10 cellular contexts compared by ENCODE assay signal in genomic region chr9:121289554-121290370, GRCh38. TPM values are rescaled to one million over a fixed set of nuclear protein-coding genes. Genes with fewer than 3 reads are reported as not detected.
DNase-seq lines count a peak whose midpoint lies in the region; TF ChIP-seq lines count a peak whose summit lies in the region.
"Had no signal": no experiment of that assay in that cellular context is flagged by ENCODE, and none has a peak within 500 bp of the region (broad histone marks: within the 10 kb centered on the region; RNA-seq: fewer than 3 reads in every experiment).

No MANE protein-coding gene starts in this region.

- H3K27ac ChIP-seq in transverse colon: peak overlapping the region; percentile 95 to 98 (median 96)

- H3K4me3 ChIP-seq in transverse colon: no peak overlapping the region

- in situ Hi-C loops in transverse colon (cut with MboI; ENCODE audit: low pct_ligation_motif_present in 1 of 4, low pct_unique_long_range_greater_than_20kb in 1 of 4, low sequenced_read_pairs in 3 of 4): no loop called here

- TF ChIP-seq CTCF in chondrocyte (IDR thresholded peaks at IDR 0.05) (no peak), mesothelial cell of epicardium (IDR thresholded peaks at IDR 0.05; ENCODE audit: unreplicated experiment) (no peak), transverse colon (IDR thresholded peaks at IDR 0.05) (no peak), GM10266 (IDR thresholded peaks at IDR 0.05; ENCODE audit: control insufficient read depth, insufficient read depth, low read depth, missing control alignments) (no peak)

- peaks cover 54% of the 10 kb centered on the region for H3K4me1 Mint-ChIP-seq in chondrocyte (ENCODE audit: low read depth)
- peaks cover 47% of the 10 kb centered on the region for H3K4me1 Mint-ChIP-seq in mesothelial cell of epicardium

- H3K27me3 Mint-ChIP-seq in chondrocyte (ENCODE audit: low read depth) (no peaks in the 10 kb centered on the region), mesothelial cell of epicardium (ENCODE audit: low read depth) (no peaks in the 10 kb centered on the region)

- peak; percentile 41 for DNase-seq in SIG-M5 treated with dmso at 0.1 percent for 504 hours (lab: John Stamatoyannopoulos, UW; ENCODE audit: unreplicated experiment)
- DNase-seq in SIG-M5 (lab: John Stamatoyannopoulos, UW): no peak
- no peak for DNase-seq in chondrocyte (ENCODE audit: low spot score)
- DNase-seq in mesothelial cell of epicardium (ENCODE audit: low spot score in 2 of 2, unreplicated experiment in 2 of 2): no peak
- no peak for DNase-seq in transverse colon
- DNase-seq in KG1 (lab: John Stamatoyannopoulos, UW): no peak
- no peak for DNase-seq in GM10266 (ENCODE audit: extremely low spot score)
- no peak for DNase-seq in dedifferentiated amniotic fluid mesenchymal stem cell (ENCODE audit: extremely low spot score)
- DNase-seq: PC-3; stimulated activated CD4-positive, alpha-beta T cell treated with anti-CD3 and anti-CD28 coated beads, Interleukin-15, amount 100 ng/mL, for 24 hours had no signal

- TF ChIP-seq POLR2A in transverse colon (IDR thresholded peaks at IDR 0.05): no peak

- H3K4me1 ChIP-seq in transverse colon: peaks cover 67 to 85% (median 79%) of the 10 kb centered on the region in 4 donors

- H3K36me3 ChIP-seq in transverse colon: no peaks in the 10 kb centered on the region

- intact Hi-C loops in transverse colon (cut with DNase I; ENCODE audit: low total_unique reads): no loop called here

- 47 to 80% methylated on average over 1 to 11 of the region's 11 CpGs for WGBS in transverse colon (ENCODE audit: low coverage in 1 of 2), 2 donors

- no peaks in the 10 kb centered on the region for H3K9me3 ChIP-seq in transverse colon

- no peak for TF ChIP-seq EP300 in transverse colon (IDR thresholded peaks at IDR 0.05; ENCODE audit: low read depth)

- H3K9me3 Mint-ChIP-seq in chondrocyte (ENCODE audit: low read depth) (no peaks in the 10 kb centered on the region), mesothelial cell of epicardium (no peaks in the 10 kb centered on the region)

- H3K4me3 Mint-ChIP-seq in chondrocyte (ENCODE audit: unreplicated experiment) (peak overlapping the region; percentile 42), mesothelial cell of epicardium (peak overlapping the region; percentile 23)

- H3K27ac Mint-ChIP-seq in chondrocyte (ENCODE audit: unreplicated experiment) (peak overlapping the region; percentile 96), mesothelial cell of epicardium (peak overlapping the region; percentile 92)

- H3K36me3 Mint-ChIP-seq in chondrocyte (ENCODE audit: low read depth) (peaks cover 3% of the 10 kb centered on the region), mesothelial cell of epicardium (no peaks in the 10 kb centered on the region)

- no peaks in the 10 kb centered on the region for H3K27me3 ChIP-seq in transverse colon

RNA-seq across cellular contexts. Expression of gene GSN, which starts 21.8 kb away (rescaled TPM):
- total RNA-seq in chondrocyte (260 to 291 TPM (median 290 TPM) in 3 replicates), mesothelial cell of epicardium (106 to 114 TPM (median 109 TPM) in 3 replicates), transverse colon (100 to 1,000 TPM; 628 to 986 (median 782) TPM)
